Comparison of ENCODE assay signal across 1 cellular context in the genomic region with DNA sequence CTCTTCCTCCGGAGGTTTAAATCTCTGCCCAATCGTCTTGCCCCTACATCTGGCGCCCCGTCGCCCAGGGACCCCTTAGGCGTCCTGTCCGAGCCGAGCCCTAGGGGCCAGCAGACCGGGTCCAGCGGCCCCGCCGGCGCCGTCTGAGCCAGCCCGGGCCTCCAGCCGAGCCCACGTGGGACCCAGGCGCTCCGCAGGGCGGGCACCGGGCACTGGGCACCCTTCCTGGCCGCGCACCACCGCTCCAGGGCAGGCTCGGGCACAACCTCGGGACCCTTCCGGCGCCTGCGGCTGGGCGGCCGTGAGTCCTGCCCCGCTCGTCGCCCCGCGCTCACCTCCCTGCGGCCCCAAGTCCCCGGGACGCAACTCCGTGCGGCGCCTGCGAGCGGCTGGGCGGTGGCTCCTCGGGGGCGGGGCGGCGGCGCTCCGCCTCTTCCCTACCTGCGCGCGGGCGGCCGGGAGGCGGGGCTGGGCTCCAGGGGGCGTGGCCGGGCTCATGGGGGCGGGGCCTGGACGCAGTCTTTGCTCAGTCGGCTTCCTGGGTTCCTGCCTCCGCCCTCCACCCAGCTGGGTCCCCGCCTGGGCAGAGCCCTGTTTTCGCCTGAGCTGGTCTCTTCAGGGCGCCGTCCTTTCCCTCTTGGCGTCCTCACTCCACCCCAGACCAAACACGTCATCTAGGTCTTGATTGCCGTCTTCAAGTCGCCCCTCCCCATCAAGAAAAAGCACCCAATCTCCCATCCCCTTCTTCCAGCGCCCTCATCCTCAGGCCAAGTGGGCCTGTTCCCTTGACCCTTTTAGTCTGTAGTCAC.
TF ChIP-seq lines count a peak whose summit lies in the region.

A gene (minus strand): TSS at position 406 of the 809 bp plus-strand sequence. CDS start 19,899 bp downstream, outside the sequence.

TF ChIP-seq in K562, 482 proteins besides CTCF, POLR2A, EP300 and RAD21 (continued from another document and continues in another):
- peak; percentile 29 for TF ChIP-seq DACH1 (IDR thresholded peaks at IDR 0.05; ENCODE audit: partially characterized antibody)
- TF ChIP-seq ZBTB8A (IDR thresholded peaks at IDR 0.05; ENCODE audit: partially characterized antibody), result no peak
- no peak for TF ChIP-seq COPS2 (conservative IDR thresholded peaks at IDR 0.05)
- TF ChIP-seq SIN3A (IDR thresholded peaks at IDR 0.05; ENCODE audit: borderline replicate concordance in 2 of 2, control insufficient read depth in 1 of 2, low read depth in 2 of 2, low read length in 2 of 2), result peak in 1 of 2 experiments; percentile 49; a peak in 1 of 4 replicates
- no peak for TF ChIP-seq ZNF561 (CRISPR knock-in tag; conservative IDR thresholded peaks at IDR 0.05)
- peak; percentile 77 for TF ChIP-seq POLR2G (IDR thresholded peaks at IDR 0.05; ENCODE audit: low read depth, low read length)
- TF ChIP-seq, protein P1, sequence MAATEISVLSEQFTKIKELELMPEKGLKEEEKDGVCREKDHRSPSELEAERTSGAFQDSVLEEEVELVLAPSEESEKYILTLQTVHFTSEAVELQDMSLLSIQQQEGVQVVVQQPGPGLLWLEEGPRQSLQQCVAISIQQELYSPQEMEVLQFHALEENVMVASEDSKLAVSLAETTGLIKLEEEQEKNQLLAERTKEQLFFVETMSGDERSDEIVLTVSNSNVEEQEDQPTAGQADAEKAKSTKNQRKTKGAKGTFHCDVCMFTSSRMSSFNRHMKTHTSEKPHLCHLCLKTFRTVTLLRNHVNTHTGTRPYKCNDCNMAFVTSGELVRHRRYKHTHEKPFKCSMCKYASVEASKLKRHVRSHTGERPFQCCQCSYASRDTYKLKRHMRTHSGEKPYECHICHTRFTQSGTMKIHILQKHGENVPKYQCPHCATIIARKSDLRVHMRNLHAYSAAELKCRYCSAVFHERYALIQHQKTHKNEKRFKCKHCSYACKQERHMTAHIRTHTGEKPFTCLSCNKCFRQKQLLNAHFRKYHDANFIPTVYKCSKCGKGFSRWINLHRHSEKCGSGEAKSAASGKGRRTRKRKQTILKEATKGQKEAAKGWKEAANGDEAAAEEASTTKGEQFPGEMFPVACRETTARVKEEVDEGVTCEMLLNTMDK (IDR thresholded peaks at IDR 0.05; ENCODE audit: borderline replicate concordance, insufficient read depth, low read depth, low read length, poor library complexity, severe bottlenecking), result no peak
- TF ChIP-seq, protein P2, sequence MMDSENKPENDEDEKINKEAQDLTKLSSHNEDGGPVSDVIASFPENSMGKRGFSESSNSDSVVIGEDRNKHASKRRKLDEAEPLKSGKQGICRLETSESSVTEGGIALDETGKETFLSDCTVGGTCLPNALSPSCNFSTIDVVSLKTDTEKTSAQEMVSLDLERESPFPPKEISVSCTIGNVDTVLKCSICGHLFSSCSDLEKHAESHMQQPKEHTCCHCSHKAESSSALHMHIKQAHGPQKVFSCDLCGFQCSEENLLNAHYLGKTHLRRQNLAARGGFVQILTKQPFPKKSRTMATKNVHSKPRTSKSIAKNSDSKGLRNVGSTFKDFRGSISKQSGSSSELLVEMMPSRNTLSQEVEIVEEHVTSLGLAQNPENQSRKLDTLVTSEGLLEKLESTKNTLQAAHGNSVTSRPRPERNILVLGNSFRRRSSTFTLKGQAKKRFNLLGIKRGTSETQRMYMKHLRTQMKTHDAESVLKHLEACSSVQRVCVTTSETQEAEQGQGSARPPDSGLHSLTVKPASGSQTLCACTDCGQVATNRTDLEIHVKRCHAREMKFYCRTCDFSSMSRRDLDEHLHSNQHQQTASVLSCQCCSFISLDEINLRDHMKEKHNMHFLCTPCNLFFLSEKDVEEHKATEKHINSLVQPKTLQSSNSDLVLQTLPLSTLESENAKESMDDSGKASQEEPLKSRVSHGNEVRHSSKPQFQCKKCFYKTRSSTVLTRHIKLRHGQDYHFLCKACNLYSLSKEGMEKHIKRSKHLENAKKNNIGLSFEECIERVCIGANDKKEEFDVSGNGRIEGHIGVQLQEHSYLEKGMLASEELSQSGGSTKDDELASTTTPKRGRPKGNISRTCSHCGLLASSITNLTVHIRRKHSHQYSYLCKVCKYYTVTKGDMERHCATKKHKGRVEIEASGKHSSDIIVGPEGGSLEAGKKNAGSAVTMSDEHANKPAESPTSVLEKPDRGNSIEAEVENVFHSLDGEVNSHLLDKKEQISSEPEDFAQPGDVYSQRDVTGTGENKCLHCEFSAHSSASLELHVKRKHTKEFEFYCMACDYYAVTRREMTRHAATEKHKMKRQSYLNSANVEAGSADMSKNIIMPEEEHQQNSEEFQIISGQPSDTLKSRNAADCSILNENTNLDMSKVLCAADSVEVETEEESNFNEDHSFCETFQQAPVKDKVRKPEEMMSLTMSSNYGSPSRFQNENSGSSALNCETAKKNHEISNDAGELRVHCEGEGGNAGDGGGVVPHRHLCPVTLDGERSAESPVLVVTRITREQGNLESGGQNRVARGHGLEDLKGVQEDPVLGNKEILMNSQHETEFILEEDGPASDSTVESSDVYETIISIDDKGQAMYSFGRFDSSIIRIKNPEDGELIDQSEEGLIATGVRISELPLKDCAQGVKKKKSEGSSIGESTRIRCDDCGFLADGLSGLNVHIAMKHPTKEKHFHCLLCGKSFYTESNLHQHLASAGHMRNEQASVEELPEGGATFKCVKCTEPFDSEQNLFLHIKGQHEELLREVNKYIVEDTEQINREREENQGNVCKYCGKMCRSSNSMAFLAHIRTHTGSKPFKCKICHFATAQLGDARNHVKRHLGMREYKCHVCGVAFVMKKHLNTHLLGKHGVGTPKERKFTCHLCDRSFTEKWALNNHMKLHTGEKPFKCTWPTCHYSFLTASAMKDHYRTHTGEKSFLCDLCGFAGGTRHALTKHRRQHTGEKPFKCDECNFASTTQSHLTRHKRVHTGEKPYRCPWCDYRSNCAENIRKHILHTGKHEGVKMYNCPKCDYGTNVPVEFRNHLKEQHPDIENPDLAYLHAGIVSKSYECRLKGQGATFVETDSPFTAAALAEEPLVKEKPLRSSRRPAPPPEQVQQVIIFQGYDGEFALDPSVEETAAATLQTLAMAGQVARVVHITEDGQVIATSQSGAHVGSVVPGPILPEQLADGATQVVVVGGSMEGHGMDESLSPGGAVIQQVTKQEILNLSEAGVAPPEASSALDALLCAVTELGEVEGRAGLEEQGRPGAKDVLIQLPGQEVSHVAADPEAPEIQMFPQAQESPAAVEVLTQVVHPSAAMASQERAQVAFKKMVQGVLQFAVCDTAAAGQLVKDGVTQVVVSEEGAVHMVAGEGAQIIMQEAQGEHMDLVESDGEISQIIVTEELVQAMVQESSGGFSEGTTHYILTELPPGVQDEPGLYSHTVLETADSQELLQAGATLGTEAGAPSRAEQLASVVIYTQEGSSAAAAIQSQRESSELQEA (IDR thresholded peaks at IDR 0.05; ENCODE audit: low read depth), result peak; percentile 46; the same call in 1 of the 2 replicates
- no peak for TF ChIP-seq DMBX1 (CRISPR knock-in tag; IDR thresholded peaks at IDR 0.05; ENCODE audit: borderline replicate concordance)
- TF ChIP-seq, protein P3, sequence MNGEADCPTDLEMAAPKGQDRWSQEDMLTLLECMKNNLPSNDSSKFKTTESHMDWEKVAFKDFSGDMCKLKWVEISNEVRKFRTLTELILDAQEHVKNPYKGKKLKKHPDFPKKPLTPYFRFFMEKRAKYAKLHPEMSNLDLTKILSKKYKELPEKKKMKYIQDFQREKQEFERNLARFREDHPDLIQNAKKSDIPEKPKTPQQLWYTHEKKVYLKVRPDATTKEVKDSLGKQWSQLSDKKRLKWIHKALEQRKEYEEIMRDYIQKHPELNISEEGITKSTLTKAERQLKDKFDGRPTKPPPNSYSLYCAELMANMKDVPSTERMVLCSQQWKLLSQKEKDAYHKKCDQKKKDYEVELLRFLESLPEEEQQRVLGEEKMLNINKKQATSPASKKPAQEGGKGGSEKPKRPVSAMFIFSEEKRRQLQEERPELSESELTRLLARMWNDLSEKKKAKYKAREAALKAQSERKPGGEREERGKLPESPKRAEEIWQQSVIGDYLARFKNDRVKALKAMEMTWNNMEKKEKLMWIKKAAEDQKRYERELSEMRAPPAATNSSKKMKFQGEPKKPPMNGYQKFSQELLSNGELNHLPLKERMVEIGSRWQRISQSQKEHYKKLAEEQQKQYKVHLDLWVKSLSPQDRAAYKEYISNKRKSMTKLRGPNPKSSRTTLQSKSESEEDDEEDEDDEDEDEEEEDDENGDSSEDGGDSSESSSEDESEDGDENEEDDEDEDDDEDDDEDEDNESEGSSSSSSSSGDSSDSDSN (IDR thresholded peaks at IDR 0.05; ENCODE audit: borderline replicate concordance in 1 of 2, low read depth in 2 of 2, low read length in 2 of 2), result 0 out of 4 replicates have a peak, but pooled peaks of 1 of the 2 experiments have one; percentile 21
- TF ChIP-seq, protein P4, sequence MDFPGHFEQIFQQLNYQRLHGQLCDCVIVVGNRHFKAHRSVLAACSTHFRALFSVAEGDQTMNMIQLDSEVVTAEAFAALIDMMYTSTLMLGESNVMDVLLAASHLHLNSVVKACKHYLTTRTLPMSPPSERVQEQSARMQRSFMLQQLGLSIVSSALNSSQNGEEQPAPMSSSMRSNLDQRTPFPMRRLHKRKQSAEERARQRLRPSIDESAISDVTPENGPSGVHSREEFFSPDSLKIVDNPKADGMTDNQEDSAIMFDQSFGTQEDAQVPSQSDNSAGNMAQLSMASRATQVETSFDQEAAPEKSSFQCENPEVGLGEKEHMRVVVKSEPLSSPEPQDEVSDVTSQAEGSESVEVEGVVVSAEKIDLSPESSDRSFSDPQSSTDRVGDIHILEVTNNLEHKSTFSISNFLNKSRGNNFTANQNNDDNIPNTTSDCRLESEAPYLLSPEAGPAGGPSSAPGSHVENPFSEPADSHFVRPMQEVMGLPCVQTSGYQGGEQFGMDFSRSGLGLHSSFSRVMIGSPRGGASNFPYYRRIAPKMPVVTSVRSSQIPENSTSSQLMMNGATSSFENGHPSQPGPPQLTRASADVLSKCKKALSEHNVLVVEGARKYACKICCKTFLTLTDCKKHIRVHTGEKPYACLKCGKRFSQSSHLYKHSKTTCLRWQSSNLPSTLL (IDR thresholded peaks at IDR 0.05), result no peak
- TF ChIP-seq MAZ (CRISPR knock-in tag; conservative IDR thresholded peaks at IDR 0.05 in 1 of 2, IDR thresholded peaks at IDR 0.05 in 1 of 2), result peak in 1 of 2 experiments; percentile 42; a peak in 1 of 4 replicates
- TF ChIP-seq TEAD1 (CRISPR knock-in tag; IDR thresholded peaks at IDR 0.05), result peak in 1 of 2 experiments; percentile 65; a peak in 1 of 4 replicates
- peak; percentile 43 for TF ChIP-seq TBP (optimal IDR thresholded peaks at IDR 0.05; ENCODE audit: low read depth, low read length)
- TF ChIP-seq ZNF584 (CRISPR knock-in tag; IDR thresholded peaks at IDR 0.05; ENCODE audit: low read depth), result no peak
- TF ChIP-seq TAF1 (IDR thresholded peaks at IDR 0.05; ENCODE audit: control insufficient read depth, extremely low read depth, insufficient read depth, low read length, severe bottlenecking), result peak; percentile 22
- TF ChIP-seq NFYB (IDR thresholded peaks at IDR 0.05; ENCODE audit: extremely low read depth, insufficient read length), result no peak
- peak; percentile 75 for TF ChIP-seq HMGN3 (IDR thresholded peaks at IDR 0.05; ENCODE audit: borderline replicate concordance, extremely low read depth, insufficient read length, low read depth, low read length)
- no peak for TF ChIP-seq ZNF699 (CRISPR knock-in tag; IDR thresholded peaks at IDR 0.05; ENCODE audit: insufficient replicate concordance)
- TF ChIP-seq CSDE1 (IDR thresholded peaks at IDR 0.05), result no peak
- TF ChIP-seq, protein P5, sequence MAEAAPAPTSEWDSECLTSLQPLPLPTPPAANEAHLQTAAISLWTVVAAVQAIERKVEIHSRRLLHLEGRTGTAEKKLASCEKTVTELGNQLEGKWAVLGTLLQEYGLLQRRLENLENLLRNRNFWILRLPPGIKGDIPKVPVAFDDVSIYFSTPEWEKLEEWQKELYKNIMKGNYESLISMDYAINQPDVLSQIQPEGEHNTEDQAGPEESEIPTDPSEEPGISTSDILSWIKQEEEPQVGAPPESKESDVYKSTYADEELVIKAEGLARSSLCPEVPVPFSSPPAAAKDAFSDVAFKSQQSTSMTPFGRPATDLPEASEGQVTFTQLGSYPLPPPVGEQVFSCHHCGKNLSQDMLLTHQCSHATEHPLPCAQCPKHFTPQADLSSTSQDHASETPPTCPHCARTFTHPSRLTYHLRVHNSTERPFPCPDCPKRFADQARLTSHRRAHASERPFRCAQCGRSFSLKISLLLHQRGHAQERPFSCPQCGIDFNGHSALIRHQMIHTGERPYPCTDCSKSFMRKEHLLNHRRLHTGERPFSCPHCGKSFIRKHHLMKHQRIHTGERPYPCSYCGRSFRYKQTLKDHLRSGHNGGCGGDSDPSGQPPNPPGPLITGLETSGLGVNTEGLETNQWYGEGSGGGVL (CRISPR knock-in tag; IDR thresholded peaks at IDR 0.05), result no peak
- no peak for TF ChIP-seq CAMTA2 (CRISPR knock-in tag; conservative IDR thresholded peaks at IDR 0.05)
- peak; percentile 52 for TF ChIP-seq ZFX (CRISPR knock-in tag; IDR thresholded peaks at IDR 0.05)
- TF ChIP-seq MCM5 (IDR thresholded peaks at IDR 0.05; ENCODE audit: low read depth), result no peak
- TF ChIP-seq, protein P6, sequence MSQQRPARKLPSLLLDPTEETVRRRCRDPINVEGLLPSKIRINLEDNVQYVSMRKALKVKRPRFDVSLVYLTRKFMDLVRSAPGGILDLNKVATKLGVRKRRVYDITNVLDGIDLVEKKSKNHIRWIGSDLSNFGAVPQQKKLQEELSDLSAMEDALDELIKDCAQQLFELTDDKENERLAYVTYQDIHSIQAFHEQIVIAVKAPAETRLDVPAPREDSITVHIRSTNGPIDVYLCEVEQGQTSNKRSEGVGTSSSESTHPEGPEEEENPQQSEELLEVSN (IDR thresholded peaks at IDR 0.05; ENCODE audit: borderline replicate concordance in 1 of 2, extremely low read depth in 1 of 2, insufficient read depth in 1 of 2, insufficient read length in 1 of 2, low read depth in 1 of 2, low read length in 1 of 2, poor library complexity in 1 of 2, severe bottlenecking in 1 of 2), result peak in 1 of 2 experiments; percentile 30
- TF ChIP-seq MEIS2 (IDR thresholded peaks at IDR 0.05; ENCODE audit: partially characterized antibody), result no peak
- no peak for TF ChIP-seq HCFC1 (IDR thresholded peaks at IDR 0.05; ENCODE audit: low read depth, low read length)
- TF ChIP-seq PHF8 (IDR thresholded peaks at IDR 0.05; ENCODE audit: borderline replicate concordance, low read length), result peak; percentile 62; the same call in 1 of the 2 replicates
- TF ChIP-seq ZC3H4 (CRISPR knock-in tag; IDR thresholded peaks at IDR 0.05; ENCODE audit: borderline replicate concordance), result 0 out of 2 replicates have a peak, but pooled peaks have one; percentile 29
- TF ChIP-seq MYC (IDR thresholded peaks at IDR 0.05; ENCODE audit: low read depth, low read length), result peak; percentile 34; the same call in 1 of the 2 replicates
- TF ChIP-seq MYC (CRISPR knock-in tag; IDR thresholded peaks at IDR 0.05; ENCODE audit: borderline replicate concordance, low read depth), result no peak
- TF ChIP-seq SP1 (CRISPR knock-in tag; IDR thresholded peaks at IDR 0.05), result peak; percentile 55; the same call in 1 of the 2 replicates
- TF ChIP-seq, protein P7, sequence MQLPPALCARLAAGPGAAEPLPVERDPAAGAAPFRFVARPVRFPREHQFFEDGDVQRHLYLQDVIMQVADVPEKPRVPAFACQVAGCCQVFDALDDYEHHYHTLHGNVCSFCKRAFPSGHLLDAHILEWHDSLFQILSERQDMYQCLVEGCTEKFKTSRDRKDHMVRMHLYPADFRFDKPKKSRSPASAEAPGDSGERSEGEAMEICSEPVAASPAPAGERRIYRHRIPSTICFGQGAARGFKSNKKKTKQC (CRISPR knock-in tag; IDR thresholded peaks at IDR 0.05), result peak; percentile 43
- no peak for TF ChIP-seq RUNX1 (IDR thresholded peaks at IDR 0.05; ENCODE audit: low read depth)
- TF ChIP-seq MTA3 (IDR thresholded peaks at IDR 0.05; ENCODE audit: borderline replicate concordance), result 0 out of 2 replicates have a peak, but pooled peaks have one; percentile 49
- no peak for TF ChIP-seq ATF1 (CRISPR knock-in tag; IDR thresholded peaks at IDR 0.05)
- TF ChIP-seq ATF1 (tag; IDR thresholded peaks at IDR 0.05), result peak; percentile 38
- TF ChIP-seq ARHGAP35 (IDR thresholded peaks at IDR 0.05; ENCODE audit: partially characterized antibody), result peak; percentile 16
- peak; percentile 69; the same call in 1 of the 2 replicates for TF ChIP-seq L3MBTL2 (IDR thresholded peaks at IDR 0.05)
- no peak for TF ChIP-seq RBM15 (IDR thresholded peaks at IDR 0.05; ENCODE audit: insufficient read depth, low read length)
